In genomic region chr20:35947489-35947888, GRCh38 we compare ENCODE assay signal across 9 cellular contexts. TPM values are rescaled to one million over a fixed set of nuclear protein-coding genes. Genes with fewer than 3 reads are reported as not detected.
DNase-seq lines count a peak whose midpoint lies in the region; ATAC-seq, FAIRE-seq and TF ChIP-seq lines count a peak whose summit lies in the region.
"Had no signal": no experiment of that assay in that cellular context is flagged by ENCODE, and none has a peak within 500 bp of the region (broad histone marks: within the 10 kb centered on the region; RNA-seq: fewer than 3 reads in every experiment).

No MANE protein-coding gene starts in this region.

- no peak overlapping the region for H4K91ac ChIP-seq in neuronal stem cell (ENCODE audit: low read depth, low read length, poor library complexity)

- H4K20me1 ChIP-seq in GM23248 (ENCODE audit: insufficient read depth) (no peaks in the 10 kb centered on the region), endothelial cell of umbilical vein (replicated peaks; ENCODE audit: control insufficient read depth, extremely low read depth, insufficient read depth, low read length) (no peaks in the 10 kb centered on the region)

- H3K27me3 Mint-ChIP-seq in stimulated activated naive B cell treated with anti-CD40 and anti-IgM and Interleukin-4, amounts not matched to agents 10 μg/mL and 1 μg/mL and 100 μg/mL, for 72 hours = no peaks in the 10 kb centered on the region
- H3K27me3 Mint-ChIP-seq: stimulated activated naive CD8-positive, alpha-beta T cell treated with anti-CD3 and anti-CD28 coated beads, Interleukin-15, Interleukin-2, amounts not matched to agents 100 ng/mL and 50 ng/mL, for 24 hours had no signal

- H3K27ac ChIP-seq in GM23248 (no peak overlapping the region), RWPE1 (0 out of 2 replicates have a peak overlapping the region, but pooled peaks have one; percentile 7), endothelial cell of umbilical vein (ENCODE audit: insufficient read depth, low read depth, low read length) (no peak overlapping the region), neuronal stem cell (replicated peaks; ENCODE audit: low read length) (no peak overlapping the region)

- H2AFZ ChIP-seq in GM23248 (no peak overlapping the region), endothelial cell of umbilical vein (ENCODE audit: low read depth, low read length) (no peak overlapping the region), neuronal stem cell (ENCODE audit: low read length) (no peak overlapping the region)

- no TSS peak for BruUV-seq in endothelial cell of umbilical vein (replicated peaks; lab: Mats Ljungman, UMichigan)

- ATAC-seq in stimulated activated naive B cell treated with anti-CD40 and anti-IgM and Interleukin-4, amounts not matched to agents 10 μg/mL and 1 μg/mL and 100 μg/mL, for 72 hours (replicated peaks) = peak; percentile 59 to 65

- no peak overlapping the region for H2BK5ac ChIP-seq in neuronal stem cell (ENCODE audit: low read length)

- H3K23ac ChIP-seq in neuronal stem cell (ENCODE audit: low read depth, low read length, poor library complexity) = no peak overlapping the region

- H3K9me1 ChIP-seq in endothelial cell of umbilical vein (replicated peaks; ENCODE audit: control insufficient read depth, extremely low read depth, insufficient read depth, low read length) = no peaks in the 10 kb centered on the region

- H3K4me1 Mint-ChIP-seq in stimulated activated naive B cell treated with anti-CD40 and anti-IgM and Interleukin-4, amounts not matched to agents 10 μg/mL and 1 μg/mL and 100 μg/mL, for 72 hours = peaks cover 4 to 5% of the 10 kb centered on the region in 2 donors

- no peak overlapping the region for H2AK5ac ChIP-seq in neuronal stem cell (ENCODE audit: low read depth, low read length)

- no peaks in the 10 kb centered on the region for H3K79me1 ChIP-seq in neuronal stem cell (ENCODE audit: low read depth, low read length)

- intact Hi-C loops in endothelial cell of umbilical vein (cut with micrococcal nuclease) = no loop called here

- no peak overlapping the region for H2BK12ac ChIP-seq in neuronal stem cell (ENCODE audit: low read length)

- H3K27me3 ChIP-seq in BE2C (no peaks in the 10 kb centered on the region), GM23248 (replicated peaks; ENCODE audit: insufficient read depth) (no peaks in the 10 kb centered on the region), endothelial cell of umbilical vein (ENCODE audit: control insufficient read depth in 2 of 2, insufficient read depth in 2 of 2, low read length in 2 of 2) (no peaks in the 10 kb centered on the region), neuronal stem cell (ENCODE audit: control insufficient read depth in 3 of 3, insufficient read depth in 3 of 3, low read depth in 1 of 3, low read length in 3 of 3) (no peaks in the 10 kb centered on the region)

- H3F3A ChIP-seq in GM23248 (ENCODE audit: insufficient read depth) = peaks cover 21% of the 10 kb centered on the region

- H2BK15ac ChIP-seq in neuronal stem cell (ENCODE audit: low read length) = no peak overlapping the region

- H3K36me3 Mint-ChIP-seq in stimulated activated naive B cell treated with anti-CD40 and anti-IgM and Interleukin-4, amounts not matched to agents 10 μg/mL and 1 μg/mL and 100 μg/mL, for 72 hours = peaks cover 29 to 38% of the 10 kb centered on the region in 2 donors

- H2BK120ac ChIP-seq in neuronal stem cell (ENCODE audit: low read depth, low read length) = no peak overlapping the region

- TF ChIP-seq CTCF in BE2C (IDR thresholded peaks at IDR 0.05; ENCODE audit: low read depth, low read length) = peak; percentile 60
- no peak; the same call in 1 of the 2 replicates for TF ChIP-seq CTCF in RWPE1 (conservative IDR thresholded peaks at IDR 0.05; ENCODE audit: low read depth)
- peak; percentile 34 to 51 for TF ChIP-seq CTCF in endothelial cell of umbilical vein (IDR thresholded peaks at IDR 0.05; ENCODE audit: extremely low read depth in 1 of 2, insufficient read depth in 1 of 2, low read depth in 1 of 2, low read length in 2 of 2)

- no peak for FAIRE-seq in endothelial cell of umbilical vein (lab: Jason Lieb, UNC)
- FAIRE-seq in GM12891 (lab: Jason Lieb, UNC) = no peak

- no peak overlapping the region for H3K27ac Mint-ChIP-seq in stimulated activated naive B cell treated with anti-CD40 and anti-IgM and Interleukin-4, amounts not matched to agents 10 μg/mL and 1 μg/mL and 100 μg/mL, for 72 hours
- H3K27ac Mint-ChIP-seq: stimulated activated naive CD8-positive, alpha-beta T cell treated with anti-CD3 and anti-CD28 coated beads, Interleukin-15, Interleukin-2, amounts not matched to agents 100 ng/mL and 50 ng/mL, for 24 hours had no signal

- no peak overlapping the region for H3K14ac ChIP-seq in neuronal stem cell (ENCODE audit: low read length)

- H3K4me2 ChIP-seq in GM23248 (ENCODE audit: unreplicated experiment) (no peak overlapping the region), endothelial cell of umbilical vein (ENCODE audit: insufficient read depth, low read length) (no peak overlapping the region), neuronal stem cell (ENCODE audit: insufficient read depth, low read length, poor library complexity, severe bottlenecking) (no peak overlapping the region)

- no peaks in the 10 kb centered on the region for H3K9me3 ChIP-seq in BE2C
- no peaks in the 10 kb centered on the region for H3K9me3 ChIP-seq in GM23248 (ENCODE audit: low read depth)
- no peaks in the 10 kb centered on the region for H3K9me3 ChIP-seq in endothelial cell of umbilical vein (replicated peaks; ENCODE audit: control insufficient read depth, insufficient read depth, low read length)
- no peaks in the 10 kb centered on the region for H3K9me3 ChIP-seq in neuronal stem cell (replicated peaks in 1 of 2; ENCODE audit: control insufficient read depth in 2 of 2, insufficient read depth in 1 of 2, low read depth in 1 of 2, low read length in 2 of 2)

- CTCF ChIA-PET in RWPE1 (lab: Yijun Ruan, JAX) (interaction anchor here (1.1 to 1.5 kb wide), 4 partner anchors 11 to 387 kb away, joined by 3 to 4 read pairs (median 3); no protein-coding TSS in a partner anchor), endothelial cell of umbilical vein (lab: Charles Lee) (interaction anchor here (0.9 to 1.2 kb wide), 6 partner anchors 20 to 328 kb away, joined by 3 to 8 read pairs (median 4); no protein-coding TSS in a partner anchor)

- DNase-seq in BE2C (peak; percentile 40), GM23248 (peak; percentile 45), RWPE1 (ENCODE audit: low spot score) (no peak), endothelial cell of umbilical vein (ENCODE audit: low read depth, low spot score) (peak; percentile 14), neuronal stem cell (ENCODE audit: low spot score) (no peak), GF-D8 (lab: John Stamatoyannopoulos, UW) (no peak), GM12891 (ENCODE audit: insufficient read length, low spot score) (no peak)
- DNase-seq in stimulated activated naive B cell treated with anti-CD40 and anti-IgM and Interleukin-4, amounts not matched to agents 10 μg/mL and 1 μg/mL and 100 μg/mL, for 72 hours = peak; percentile 5

- no peak overlapping the region for H3K9ac ChIP-seq in GM23248
- H3K9ac ChIP-seq in endothelial cell of umbilical vein (replicated peaks; ENCODE audit: extremely low read depth, insufficient read depth, low read length) = no peak overlapping the region
- no peak overlapping the region for H3K9ac ChIP-seq in neuronal stem cell (ENCODE audit: low read depth, low read length, poor library complexity)

- 76 to 78% methylated on average over 9 of the region's 9 CpGs for WGBS in GM23248 (ENCODE audit: low coverage in 1 of 2, low lambda C conversion rate in 2 of 2, missing lambda C conversion rate in 2 of 2), 2 experiments
- WGBS in neuronal stem cell (ENCODE audit: extremely low coverage in 2 of 2, insufficient read length in 2 of 2, insufficient replicate concordance in 1 of 2), 2 donors = no CpG with 5 or more reads among the region's 9 CpGs

- H3K4me1 ChIP-seq in BE2C = no peaks in the 10 kb centered on the region
- peaks cover 5% of the 10 kb centered on the region for H3K4me1 ChIP-seq in GM23248 (ENCODE audit: insufficient read depth)
- H3K4me1 ChIP-seq in endothelial cell of umbilical vein (ENCODE audit: control insufficient read depth, extremely low read depth, insufficient read depth, low read length) = peaks cover 2% of the 10 kb centered on the region
- H3K4me1 ChIP-seq in neuronal stem cell (ENCODE audit: control insufficient read depth in 2 of 2, insufficient read depth in 1 of 2, low read depth in 1 of 2, low read length in 2 of 2) = no peaks in the 10 kb centered on the region

- H3K4me3 Mint-ChIP-seq in stimulated activated naive B cell treated with anti-CD40 and anti-IgM and Interleukin-4, amounts not matched to agents 10 μg/mL and 1 μg/mL and 100 μg/mL, for 72 hours = no peak overlapping the region
- H3K4me3 Mint-ChIP-seq: stimulated activated naive CD8-positive, alpha-beta T cell treated with anti-CD3 and anti-CD28 coated beads, Interleukin-15, Interleukin-2, amounts not matched to agents 100 ng/mL and 50 ng/mL, for 24 hours had no signal

- no peak overlapping the region for H3K4ac ChIP-seq in neuronal stem cell (ENCODE audit: low read length)

- H3K79me2 ChIP-seq in GM23248 (ENCODE audit: insufficient read depth) (peaks cover 18% of the 10 kb centered on the region), endothelial cell of umbilical vein (ENCODE audit: control insufficient read depth, insufficient read depth, low read length) (peaks cover 7% of the 10 kb centered on the region)

- POLR2A ChIA-PET in RWPE1 (lab: Yijun Ruan, JAX; ENCODE audit: low non-redundant PET) = no interaction called here
- POLR2A ChIA-PET in endothelial cell of umbilical vein (lab: Charles Lee) = interaction anchor here (0.7 kb wide), 1 partner anchor 594 kb away, joined by 3 read pairs; the partner anchor contains the start of gene MYL9

- TF ChIP-seq POLR2A in endothelial cell of umbilical vein (IDR thresholded peaks at IDR 0.05; ENCODE audit: low read depth, low read length) (no peak), GM12891 (IDR thresholded peaks at IDR 0.05; ENCODE audit: low read depth, low read length) (no peak)

- no peaks in the 10 kb centered on the region for H3K9me3 Mint-ChIP-seq in stimulated activated naive B cell treated with anti-CD40 and anti-IgM and Interleukin-4, amounts not matched to agents 10 μg/mL and 1 μg/mL and 100 μg/mL, for 72 hours
- H3K9me3 Mint-ChIP-seq: stimulated activated naive CD8-positive, alpha-beta T cell treated with anti-CD3 and anti-CD28 coated beads, Interleukin-15, Interleukin-2, amounts not matched to agents 100 ng/mL and 50 ng/mL, for 24 hours had no signal

- in situ Hi-C loops in GM23248 (cut with MboI) = no loop called here

- no peaks in the 10 kb centered on the region for H3K9me2 ChIP-seq in GM23248 (ENCODE audit: insufficient read depth)

- H4K8ac ChIP-seq in neuronal stem cell (ENCODE audit: low read depth, low read length) = no peak overlapping the region

- no peak overlapping the region for H3K18ac ChIP-seq in neuronal stem cell (ENCODE audit: low read length)

- H3K36me3 ChIP-seq in BE2C = peaks cover 18% of the 10 kb centered on the region
- H3K36me3 ChIP-seq in GM23248 (ENCODE audit: low read depth) = peaks cover 4% of the 10 kb centered on the region; the same call in 1 of the 2 replicates
- peaks cover 0 to 15% of the 10 kb centered on the region in 2 experiments for H3K36me3 ChIP-seq in endothelial cell of umbilical vein (ENCODE audit: control insufficient read depth in 2 of 2, extremely low read depth in 1 of 2, insufficient read depth in 2 of 2, low read length in 2 of 2)
- peaks cover 10 to 73% of the 10 kb centered on the region in 2 donors for H3K36me3 ChIP-seq in neuronal stem cell (replicated peaks in 1 of 2; ENCODE audit: control insufficient read depth in 2 of 2, insufficient read depth in 2 of 2, low read length in 2 of 2)

- H3K4me3 ChIP-seq in BE2C (ENCODE audit: low read depth, low read length) (no peak overlapping the region), GM23248 (no peak overlapping the region), endothelial cell of umbilical vein (replicated peaks in 1 of 3; ENCODE audit: insufficient read depth in 1 of 3, low read depth in 1 of 3, low read length in 3 of 3) (no peak overlapping the region), neuronal stem cell (ENCODE audit: low read length in 2 of 2) (no peak overlapping the region)

- dilution Hi-C loops in endothelial cell of umbilical vein (cut with MboI; ENCODE audit: extremely low pct_ligation_motif_present, low sequenced_read_pairs) = no loop called here

RNA-seq across cellular contexts. Expression of gene SCAND1, which starts 6.8 kb away (rescaled TPM):
- polyA plus RNA-seq in BE2C (2012; ENCODE audit: insufficient read depth, insufficient read length, low read depth) = 379 TPM
- 66.6 TPM in 2 replicates for total RNA-seq in GM23248 (2014; rRNA removed; shearing (Covaris generic))
- polyA plus RNA-seq in GM23248 (2016; fragmentation: Nextera tagmentation; extraction: Ambion mirVana) = 127 and 133 TPM in 2 replicates
- 83.1 and 83.5 TPM in 2 replicates for total RNA-seq in endothelial cell of umbilical vein
- polyA plus RNA-seq in endothelial cell of umbilical vein = 85.7 and 139 TPM in 2 replicates
- 32.7 and 52.1 TPM in 2 replicates for polyA plus RNA-seq in endothelial cell of umbilical vein (2011; cell fraction: cytosol; rRNA removed)
- polyA plus RNA-seq in endothelial cell of umbilical vein (2011; cell fraction: nucleus; rRNA removed) = 14.6 and 25.1 TPM in 2 replicates
- polyA plus RNA-seq in endothelial cell of umbilical vein (2012) = 17.1 and 24.7 TPM in 2 replicates
- polyA minus RNA-seq in endothelial cell of umbilical vein = 8.0 and 9.1 TPM in 2 replicates
- 31.0 TPM for polyA minus RNA-seq in endothelial cell of umbilical vein (2011; cell fraction: cytosol; rRNA and poly(A)+ RNA removed)
- polyA minus RNA-seq in endothelial cell of umbilical vein (2011; cell fraction: nucleus; rRNA and poly(A)+ RNA removed) = 5.4 and 12.6 TPM in 2 replicates
- 60.0 TPM for polyA plus RNA-seq in neuronal stem cell (2013, experiment 1 of 2)
- 61.3 TPM for polyA plus RNA-seq in neuronal stem cell (2013, experiment 2 of 2)
- polyA plus RNA-seq in GM12891 (2012; ENCODE audit: low read depth, missing spikeins) = 39.2 TPM

RNA-seq across cellular contexts. Expression of gene CNBD2, which starts 20.9 kb away (rescaled TPM):
- 0.31 TPM for polyA plus RNA-seq in BE2C (2012; ENCODE audit: insufficient read depth, insufficient read length, low read depth)
- 6.6 TPM in 1 of 2 replicates, not detected in the other for total RNA-seq in GM23248 (2014; rRNA removed; shearing (Covaris generic))
- polyA plus RNA-seq in GM23248 (2016; fragmentation: Nextera tagmentation; extraction: Ambion mirVana) (0.28 and 1.7 TPM in 2 replicates), endothelial cell of umbilical vein (4.8 and 7.5 TPM in 2 replicates)
- total RNA-seq in endothelial cell of umbilical vein = 4.9 and 5.3 TPM in 2 replicates
- 8.0 and 8.6 TPM in 2 replicates for polyA plus RNA-seq in endothelial cell of umbilical vein (2011; cell fraction: cytosol; rRNA removed)
- polyA plus RNA-seq in endothelial cell of umbilical vein (2011; cell fraction: nucleus; rRNA removed) = 5.9 and 6.1 TPM in 2 replicates
- 2.8 and 4.2 TPM in 2 replicates for polyA plus RNA-seq in endothelial cell of umbilical vein (2012)
- polyA minus RNA-seq in endothelial cell of umbilical vein = 1.7 and 2.0 TPM in 2 replicates
- 1.6 TPM for polyA minus RNA-seq in endothelial cell of umbilical vein (2011; cell fraction: cytosol; rRNA and poly(A)+ RNA removed)
- polyA minus RNA-seq in endothelial cell of umbilical vein (2011; cell fraction: nucleus; rRNA and poly(A)+ RNA removed) = 2.1 and 3.6 TPM in 2 replicates
- polyA plus RNA-seq in neuronal stem cell (2013, experiment 1 of 2) = 10.1 TPM
- 9.8 TPM for polyA plus RNA-seq in neuronal stem cell (2013, experiment 2 of 2)
- 3.6 TPM for polyA plus RNA-seq in GM12891 (2012; ENCODE audit: low read depth, missing spikeins)

Comparison
In these comparisons a context has a peak if more than half of its experiments do, and no peak if none do; other contexts are left out.
1. DNase-seq: peak in BE2C (single experiment), GM23248 (single experiment), endothelial cell of umbilical vein (single experiment) and stimulated activated naive B cell treated with anti-CD40 and anti-IgM and Interleukin-4, amounts not matched to agents 10 μg/mL and 1 μg/mL and 100 μg/mL, for 72 hours (single experiment); none in RWPE1 (single experiment), neuronal stem cell (single experiment), GF-D8 (single experiment) and GM12891 (single experiment).